In the genomic region with DNA sequence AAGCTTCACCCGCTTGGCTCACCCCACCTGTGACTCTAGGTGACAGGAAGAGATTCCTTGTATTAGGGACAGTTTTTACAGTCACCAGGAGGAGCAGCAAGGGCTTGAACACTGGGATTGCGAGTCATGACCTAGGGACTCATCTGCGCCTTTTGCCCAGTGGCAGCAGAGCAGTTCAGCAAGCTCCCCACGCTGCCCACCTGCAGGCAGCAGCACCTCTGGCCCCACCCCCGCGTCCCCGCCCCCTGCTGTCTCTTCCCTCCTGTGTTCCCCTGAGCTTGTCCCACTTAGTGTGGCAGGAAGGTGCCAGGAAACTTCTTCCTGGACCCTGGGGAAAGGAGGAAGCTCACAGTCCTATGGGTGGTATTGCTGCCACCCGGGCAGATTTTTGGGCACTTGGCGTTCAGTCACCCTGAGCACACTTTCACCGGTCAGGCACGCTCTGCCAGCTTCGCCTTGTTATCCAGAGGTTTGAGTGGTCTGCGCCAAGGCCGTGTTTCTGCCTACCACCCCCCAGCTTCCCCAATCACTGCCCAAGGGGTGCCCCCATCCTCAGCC, we compare ENCODE assay signal across 19 cellular contexts. TPM values are rescaled to one million over a fixed set of nuclear protein-coding genes. Genes with fewer than 3 reads are reported as not detected.
DNase-seq lines count a peak whose midpoint lies in the region; ATAC-seq and TF ChIP-seq lines count a peak whose summit lies in the region.
"Had no signal": no experiment of that assay in that cellular context is flagged by ENCODE, and none has a peak within 500 bp of the region (broad histone marks: within the 10 kb centered on the region; RNA-seq: fewer than 3 reads in every experiment).

No MANE protein-coding gene starts in this region.

- H3F3A ChIP-seq in DOHH2 (ENCODE audit: control insufficient read depth, insufficient read depth), result peaks cover 9% of the 10 kb centered on the region

- H3K79me2 ChIP-seq in DOHH2 (ENCODE audit: control insufficient read depth, low read length), result peaks cover 8% of the 10 kb centered on the region
- peaks cover 15% of the 10 kb centered on the region for H3K79me2 ChIP-seq in mesendoderm (ENCODE audit: control insufficient read depth, insufficient read depth, low read length)

- H3K4me3 ChIP-seq in DOHH2 (ENCODE audit: low read length) (peak overlapping the region; percentile 83), NT2/D1 (ENCODE audit: insufficient read length, low read depth) (no peak overlapping the region), heart right ventricle (peak overlapping the region in 1 of 10 donors; percentile 5), thyroid gland (replicated peaks in 1 of 3) (no peak overlapping the region), lower leg skin (ENCODE audit: low read depth, poor library complexity, severe bottlenecking) (no peak overlapping the region), mesendoderm (ENCODE audit: low read length) (no peak overlapping the region)
- H3K4me3 ChIP-seq: GM12878, GM23338, Peyer's patch had no signal

- H4K5ac ChIP-seq in mesendoderm (ENCODE audit: low read length), result no peak overlapping the region

- ATAC-seq in heart right ventricle, result no peak
- ATAC-seq: GM12878, GM23338 had no signal

- H3K9me2 ChIP-seq in DOHH2 (replicated peaks; ENCODE audit: control insufficient read depth, low read length), result no peaks in the 10 kb centered on the region

- no peak overlapping the region for H3K4ac ChIP-seq in mesendoderm (ENCODE audit: low read depth, low read length)

- H3K27ac ChIP-seq in DOHH2 (ENCODE audit: low read depth, low read length) (peak overlapping the region; percentile 98), heart right ventricle (peak overlapping the region in 7 of 10 donors; percentile 48 to 99 (median 93)), thyroid gland (peak overlapping the region; percentile 76 to 89 (median 88)), mesendoderm (ENCODE audit: low read depth, low read length) (no peak overlapping the region)
- H3K27ac ChIP-seq: HL-60, Peyer's patch had no signal

- no peak overlapping the region for H3K56ac ChIP-seq in mesendoderm (ENCODE audit: low read length)

- peak overlapping the region; percentile 34 for H3K9ac ChIP-seq in NT2/D1 (ENCODE audit: insufficient read length, low read depth)
- no peak overlapping the region for H3K9ac ChIP-seq in mesendoderm (ENCODE audit: low read length)

- no peak for TF ChIP-seq POLR2A in thyroid gland (IDR thresholded peaks at IDR 0.05)
- no peak for TF ChIP-seq POLR2A in lower leg skin (IDR thresholded peaks at IDR 0.05)

- no peak overlapping the region for H2BK120ac ChIP-seq in mesendoderm (ENCODE audit: low read depth, low read length)

- WGBS in heart right ventricle, 2 donors, result 59 to 73% methylated on average over 14 of the region's 14 CpGs
- WGBS in thyroid gland, 2 donors, result 50 to 68% methylated on average over 9 to 14 of the region's 14 CpGs
- 91 to 94% methylated on average over 14 of the region's 14 CpGs for WGBS in lower leg skin, 2 donors
- WGBS in mesendoderm (ENCODE audit: extremely low coverage, insufficient coverage, low lambda C conversion rate), result no CpG with 5 or more reads among the region's 14 CpGs

- TF ChIP-seq CTCF in DOHH2 (IDR thresholded peaks at IDR 0.05; ENCODE audit: low read depth, low read length, poor library complexity, severe bottlenecking), result no peak
- no peak for TF ChIP-seq CTCF in heart right ventricle (IDR thresholded peaks at IDR 0.05)
- TF ChIP-seq CTCF in thyroid gland (IDR thresholded peaks at IDR 0.05), result no peak
- no peak for TF ChIP-seq CTCF in lower leg skin (IDR thresholded peaks at IDR 0.05)

- H3K4me2 ChIP-seq in DOHH2 (ENCODE audit: low read length) (peak overlapping the region; percentile 100), mesendoderm (ENCODE audit: low read length) (no peak overlapping the region)
- H3K4me2 ChIP-seq: GM23338 had no signal

- no peaks in the 10 kb centered on the region for H4K20me1 ChIP-seq in DOHH2 (ENCODE audit: control insufficient read depth, insufficient read depth, low read depth, low read length)

- H4K8ac ChIP-seq in mesendoderm (ENCODE audit: low read depth, low read length), result no peak overlapping the region

- H3K36me3 ChIP-seq in DOHH2 (ENCODE audit: control insufficient read depth, low read length), result no peaks in the 10 kb centered on the region
- H3K36me3 ChIP-seq in NT2/D1 (ENCODE audit: insufficient read depth, insufficient read length, low read length), result peaks cover 44% of the 10 kb centered on the region
- peaks cover 0 to 22% (median 3%) of the 10 kb centered on the region in 9 donors for H3K36me3 ChIP-seq in heart right ventricle
- peaks cover 0 to 13% of the 10 kb centered on the region in 2 donors for H3K36me3 ChIP-seq in thyroid gland
- peaks cover 2% of the 10 kb centered on the region for H3K36me3 ChIP-seq in mesendoderm (ENCODE audit: control insufficient read depth, insufficient read depth, low read length)
- H3K36me3 ChIP-seq: BE2C had no signal

- H2BK15ac ChIP-seq in mesendoderm (replicated peaks; ENCODE audit: low read depth), result no peak overlapping the region

- H3K23ac ChIP-seq in mesendoderm (ENCODE audit: low read length), result no peak overlapping the region

- H2AK5ac ChIP-seq in mesendoderm (ENCODE audit: low read length), result no peak overlapping the region

- intact Hi-C loops in heart right ventricle (cut with DNase I) (loop anchor here in 1 of 10 donors (5.0 kb wide), 1 partner anchor 48 kb away; no protein-coding TSS in a partner anchor), thyroid gland (cut with DNase I) (loop anchor here (5.0 kb wide), 1 partner anchor 33 kb away; no protein-coding TSS in a partner anchor), lower leg skin (cut with DNase I; ENCODE audit: low total_unique reads) (no loop called here)

- H2BK5ac ChIP-seq in mesendoderm (ENCODE audit: low read length), result no peak overlapping the region

- DNase-seq in NT2/D1 (ENCODE audit: low read depth, low spot score), result no peak
- no peak for DNase-seq in heart right ventricle
- DNase-seq in thyroid gland, result peak; percentile 80 to 84
- no peak for DNase-seq in glomerular visceral epithelial cell (ENCODE audit: extremely low spot score)
- DNase-seq in lower leg skin (ENCODE audit: low spot score in 2 of 2), result no peak
- no peak for DNase-seq in mesendoderm
- DNase-seq: BE2C, DND-41, GDM1, NCI-H1436 treated with DMSO at 0.1 percent for 48 hours, NCI-H2029 treated with DMSO at 0.1 percent for 48 hours, NCI-H510A, NCI-H82, Peyer's patch, SHP77 treated with DMSO at 0.1 percent for 48 hours had no signal

- H3K9me3 ChIP-seq in DOHH2 (ENCODE audit: control insufficient read depth, insufficient read depth, low read length) (no peaks in the 10 kb centered on the region), NT2/D1 (ENCODE audit: insufficient read depth, low read length) (no peaks in the 10 kb centered on the region), heart right ventricle (no peaks in the 10 kb centered on the region), thyroid gland (no peaks in the 10 kb centered on the region)
- H3K9me3 ChIP-seq: BE2C, Peyer's patch had no signal

- H3K79me1 ChIP-seq in mesendoderm (ENCODE audit: low read length), result peaks cover 37% of the 10 kb centered on the region

- H3K27me3 ChIP-seq in DOHH2 (ENCODE audit: control insufficient read depth, low read length) (no peaks in the 10 kb centered on the region), NT2/D1 (ENCODE audit: insufficient read depth, insufficient read length) (no peaks in the 10 kb centered on the region), heart right ventricle (no peaks in the 10 kb centered on the region), thyroid gland (no peaks in the 10 kb centered on the region), mesendoderm (ENCODE audit: insufficient read depth, low read length, poor library complexity) (no peaks in the 10 kb centered on the region)
- H3K27me3 ChIP-seq: BE2C, Peyer's patch had no signal

- no peak overlapping the region for H3K18ac ChIP-seq in mesendoderm (ENCODE audit: low read length)

- H3K4me1 ChIP-seq in DOHH2 (ENCODE audit: control insufficient read depth, low read length), result peaks cover 58% of the 10 kb centered on the region
- peaks cover 30% of the 10 kb centered on the region for H3K4me1 ChIP-seq in NT2/D1 (ENCODE audit: insufficient read depth, insufficient read length)
- H3K4me1 ChIP-seq in heart right ventricle, result peaks cover 25 to 84% (median 73%) of the 10 kb centered on the region in 9 donors
- H3K4me1 ChIP-seq in thyroid gland, result peaks cover 68 to 72% of the 10 kb centered on the region in 2 donors
- peaks cover 13% of the 10 kb centered on the region for H3K4me1 ChIP-seq in mesendoderm (ENCODE audit: control insufficient read depth, low read depth, low read length)

RNA-seq across cellular contexts. Expression of a gene that starts 8.7 kb away (rescaled TPM):
- total RNA-seq in heart right ventricle, result 10 to 100 TPM; 38.2 to 88.4 (median 59.3) TPM
- polyA plus RNA-seq in heart right ventricle, result 10 to 100 TPM; 24.4 to 31.4 TPM
- total RNA-seq in thyroid gland, result 100 to 1,000 TPM in 1 of 4 donors, 10 to 100 TPM in 3; 36.5 to 105 (median 80.5) TPM
- total RNA-seq in lower leg skin, result 1 to 10 TPM; 5.2 to 9.1 (median 7.7) TPM
- 20.9 TPM for polyA plus RNA-seq in mesendoderm (2013, experiment 1 of 2)
- 20.0 TPM for polyA plus RNA-seq in mesendoderm (2013, experiment 2 of 2)

RNA-seq across cellular contexts. Expression of a gene that starts 33.0 kb away (rescaled TPM):
- 10 to 100 TPM; 21.1 to 39.2 (median 31.5) TPM for total RNA-seq in heart right ventricle
- 10 to 100 TPM; 23.6 to 44.3 TPM for polyA plus RNA-seq in heart right ventricle
- total RNA-seq in thyroid gland, result 10 to 100 TPM; 31.4 to 79.0 (median 60.0) TPM
- 10 to 100 TPM; 13.3 to 34.2 (median 23.3) TPM for total RNA-seq in lower leg skin
- 61.7 TPM for polyA plus RNA-seq in mesendoderm (2013, experiment 1 of 2)
- polyA plus RNA-seq in mesendoderm (2013, experiment 2 of 2), result 60.1 TPM

RNA-seq across cellular contexts. Expression of a gene that starts 33.7 kb away (rescaled TPM):
- total RNA-seq in heart right ventricle (10 to 100 TPM in 1 of 10 donors, 1 to 10 TPM in 9; 5.0 to 11.3 (median 7.5) TPM), thyroid gland (10 to 100 TPM; 12.1 to 24.0 (median 18.7) TPM), lower leg skin (10 to 100 TPM in 1 of 4 donors, 1 to 10 TPM in 3; 8.1 to 12.1 (median 8.6) TPM)
- 1 to 10 TPM; 3.5 to 4.3 TPM for polyA plus RNA-seq in heart right ventricle
- 6.1 TPM for polyA plus RNA-seq in mesendoderm (2013, experiment 1 of 2)
- polyA plus RNA-seq in mesendoderm (2013, experiment 2 of 2), result 7.0 TPM

Comparison
In these comparisons a context has a peak if more than half of its experiments do, and no peak if none do; other contexts are left out.
1. DNase-seq: peak in thyroid gland (2 of 2); none in NT2/D1 (single experiment), heart right ventricle (0 of 2), glomerular visceral epithelial cell (single experiment), lower leg skin (0 of 2) and mesendoderm (single experiment).